24 cellular contexts compared by ENCODE assay signal in genomic region chr9:76707510-76707909, GRCh38. TPM values are rescaled to one million over a fixed set of nuclear protein-coding genes. Genes with fewer than 3 reads are reported as not detected.
DNase-seq lines count a peak whose midpoint lies in the region; ATAC-seq and TF ChIP-seq lines count a peak whose summit lies in the region.
"Had no signal": no experiment of that assay in that cellular context is flagged by ENCODE, and none has a peak within 500 bp of the region (broad histone marks: within the 10 kb centered on the region; RNA-seq: fewer than 3 reads in every experiment).

No MANE protein-coding gene starts in this region.

- no peaks in the 10 kb centered on the region for H3K36me3 Mint-ChIP-seq in endodermal cell (ENCODE audit: low read depth)
- H3K36me3 Mint-ChIP-seq: activated naive CD8-positive, alpha-beta T cell treated with anti-CD3 and anti-CD28 coated beads, Interleukin-2, amount 10 ng/mL, durations not matched to agents 7 days and 5 days; CD4-positive, alpha-beta memory T cell; T-cell had no signal

- H3K27ac ChIP-seq in endodermal cell (ENCODE audit: low read depth, low read length) (no peak overlapping the region), caudate nucleus (ENCODE audit: low read depth, low read length) (no peak overlapping the region)
- H3K27ac ChIP-seq: gastrocnemius medialis, uterus had no signal

- no peaks in the 10 kb centered on the region for H3K9me3 Mint-ChIP-seq in stimulated activated naive CD8-positive, alpha-beta T cell treated with anti-CD3 and anti-CD28 coated beads, Interleukin-15, amount 100 ng/mL, for 72 hours
- no peaks in the 10 kb centered on the region for H3K9me3 Mint-ChIP-seq in endodermal cell
- H3K9me3 Mint-ChIP-seq: activated naive CD8-positive, alpha-beta T cell treated with anti-CD3 and anti-CD28 coated beads, Interleukin-2, amount 10 ng/mL, durations not matched to agents 7 days and 5 days; CD4-positive, alpha-beta memory T cell; T-cell had no signal

- H3K9me3 ChIP-seq in endodermal cell (ENCODE audit: control insufficient read depth, low read length): no peaks in the 10 kb centered on the region
- H3K9me3 ChIP-seq: gastrocnemius medialis, MG63, uterus had no signal

- no peak overlapping the region for H3K27ac Mint-ChIP-seq in stimulated activated naive CD8-positive, alpha-beta T cell treated with anti-CD3 and anti-CD28 coated beads, Interleukin-15, amount 100 ng/mL, for 72 hours
- no peak overlapping the region for H3K27ac Mint-ChIP-seq in endodermal cell
- H3K27ac Mint-ChIP-seq: activated naive CD8-positive, alpha-beta T cell treated with anti-CD3 and anti-CD28 coated beads, Interleukin-2, amount 10 ng/mL, durations not matched to agents 7 days and 5 days; CD4-positive, alpha-beta memory T cell; T-cell had no signal

- no peaks in the 10 kb centered on the region for H3K27me3 ChIP-seq in endodermal cell (ENCODE audit: control insufficient read depth, insufficient read depth, low read length, poor library complexity, severe bottlenecking)
- H3K27me3 ChIP-seq: MG63, uterus had no signal

- no peak for TF ChIP-seq CTCF in endodermal cell (conservative IDR thresholded peaks at IDR 0.05)

- H3K4me3 Mint-ChIP-seq in stimulated activated naive CD8-positive, alpha-beta T cell treated with anti-CD3 and anti-CD28 coated beads, Interleukin-15, amount 100 ng/mL, for 72 hours: no peak overlapping the region
- no peak overlapping the region for H3K4me3 Mint-ChIP-seq in endodermal cell
- H3K4me3 Mint-ChIP-seq: activated naive CD8-positive, alpha-beta T cell treated with anti-CD3 and anti-CD28 coated beads, Interleukin-2, amount 10 ng/mL, durations not matched to agents 7 days and 5 days; CD4-positive, alpha-beta memory T cell; T-cell had no signal

- H3K4me1 Mint-ChIP-seq in stimulated activated naive CD8-positive, alpha-beta T cell treated with anti-CD3 and anti-CD28 coated beads, Interleukin-15, amount 100 ng/mL, for 72 hours: peaks cover 11% of the 10 kb centered on the region
- H3K4me1 Mint-ChIP-seq in endodermal cell: peaks cover 5% of the 10 kb centered on the region

- no peak for DNase-seq in stimulated activated naive CD8-positive, alpha-beta T cell treated with anti-CD3 and anti-CD28 coated beads, Interleukin-15, Interleukin-2, amounts not matched to agents 100 U/mL and 50 U/mL, for 24 hours
- DNase-seq in stimulated activated naive CD8-positive, alpha-beta T cell treated with anti-CD3 and anti-CD28 coated beads, Interleukin-15, amount 100 ng/mL, for 72 hours: no peak
- no peak for DNase-seq in T1000 (lab: John Stamatoyannopoulos, UW)
- no peak for DNase-seq in endodermal cell
- DNase-seq in kidney tubule cell (ENCODE audit: low spot score): no peak
- no peak for DNase-seq in caudate nucleus (lab: John Stamatoyannopoulos, UW)
- DNase-seq: activated CD4-positive, alpha-beta T cell treated with anti-CD3 and anti-CD28 coated beads, Interleukin-2, amount 50 U/mL, for 48 hours; activated naive CD8-positive, alpha-beta T cell treated with anti-CD3 and anti-CD28 coated beads, Interleukin-2, amount 10 ng/mL, durations not matched to agents 7 days and 5 days; activated T-cell treated with anti-CD3 and anti-CD28 coated beads, Interleukin-2, amount 50 U/mL, for 48 hours; CD4-positive, alpha-beta memory T cell; DND-41; erythroblast; gastrocnemius medialis; IMR-90; MG63; NCI-H1694 treated with DMSO at 0.1 percent for 48 hours; NCI-H510A treated with DMSO at 0.1 percent for 48 hours; stimulated activated CD4-positive, alpha-beta T cell treated with anti-CD3 and anti-CD28 coated beads, Interleukin-12 subunit alpha, Interleukin-12 subunit beta, amount 100 ng/mL, for 4 hours; T-cell; uterus had no signal

- H3K9ac ChIP-seq in endodermal cell (ENCODE audit: extremely low read depth, low read length, poor library complexity, severe bottlenecking): no peak overlapping the region

- H3K4me3 ChIP-seq in endodermal cell (ENCODE audit: low read length): no peak overlapping the region
- H3K4me3 ChIP-seq: gastrocnemius medialis, MG63, uterus had no signal

- peak; percentile 48 for ATAC-seq in stimulated activated naive CD8-positive, alpha-beta T cell treated with anti-CD3 and anti-CD28 coated beads, Interleukin-15, Interleukin-2, amounts not matched to agents 100 U/mL and 50 U/mL, for 24 hours
- no peak for ATAC-seq in stimulated activated naive CD8-positive, alpha-beta T cell treated with anti-CD3 and anti-CD28 coated beads, Interleukin-15, amount 100 ng/mL, for 72 hours
- ATAC-seq in GM21723 (IDR thresholded peaks at IDR 0.05; ENCODE audit: unreplicated experiment) (peak; percentile 75), HG03342 (IDR thresholded peaks at IDR 0.05; ENCODE audit: unreplicated experiment) (peak; percentile 59)
- ATAC-seq: gastrocnemius medialis, Right ventricle myocardium inferior, T-cell had no signal

- H3K4me1 ChIP-seq in endodermal cell (ENCODE audit: control insufficient read depth, insufficient read depth, low read length): peaks cover 5% of the 10 kb centered on the region
- H3K4me1 ChIP-seq: gastrocnemius medialis, uterus had no signal

- peaks cover 58% of the 10 kb centered on the region for H3K27me3 Mint-ChIP-seq in stimulated activated naive CD8-positive, alpha-beta T cell treated with anti-CD3 and anti-CD28 coated beads, Interleukin-15, amount 100 ng/mL, for 72 hours
- H3K27me3 Mint-ChIP-seq in endodermal cell (ENCODE audit: insufficient read depth): peaks cover 28% of the 10 kb centered on the region

- WGBS in endodermal cell (ENCODE audit: insufficient coverage in 1 of 2, insufficient read length in 1 of 2), 2 experiments: 92 to 93% methylated on average over 6 of the region's 6 CpGs

- no peaks in the 10 kb centered on the region for H3K36me3 ChIP-seq in endodermal cell (ENCODE audit: control insufficient read depth, insufficient read depth, low read length)
- H3K36me3 ChIP-seq: gastrocnemius medialis, MG63, uterus had no signal

RNA-seq across cellular contexts. Expression of gene PCA3, which starts 56.7 kb away (rescaled TPM):
- not detected for total RNA-seq in endodermal cell
- polyA plus RNA-seq in endodermal cell (2013, experiment 1 of 2): not detected
- not detected for polyA plus RNA-seq in endodermal cell (2013, experiment 2 of 2)
- total RNA-seq: activated naive CD8-positive, alpha-beta T cell treated with anti-CD3 and anti-CD28 coated beads, Interleukin-2, amount 10 ng/mL, durations not matched to agents 7 days and 5 days; CD4-positive, alpha-beta memory T cell; dermis microvascular lymphatic vessel endothelial cell; gastrocnemius medialis; IMR-90; Right ventricle myocardium inferior; T-cell had no signal
- polyA plus RNA-seq: CD4-positive, alpha-beta memory T cell; IMR-90 had no signal
